Comparison of ENCODE assay signal across 1 cellular context in the genomic region with DNA sequence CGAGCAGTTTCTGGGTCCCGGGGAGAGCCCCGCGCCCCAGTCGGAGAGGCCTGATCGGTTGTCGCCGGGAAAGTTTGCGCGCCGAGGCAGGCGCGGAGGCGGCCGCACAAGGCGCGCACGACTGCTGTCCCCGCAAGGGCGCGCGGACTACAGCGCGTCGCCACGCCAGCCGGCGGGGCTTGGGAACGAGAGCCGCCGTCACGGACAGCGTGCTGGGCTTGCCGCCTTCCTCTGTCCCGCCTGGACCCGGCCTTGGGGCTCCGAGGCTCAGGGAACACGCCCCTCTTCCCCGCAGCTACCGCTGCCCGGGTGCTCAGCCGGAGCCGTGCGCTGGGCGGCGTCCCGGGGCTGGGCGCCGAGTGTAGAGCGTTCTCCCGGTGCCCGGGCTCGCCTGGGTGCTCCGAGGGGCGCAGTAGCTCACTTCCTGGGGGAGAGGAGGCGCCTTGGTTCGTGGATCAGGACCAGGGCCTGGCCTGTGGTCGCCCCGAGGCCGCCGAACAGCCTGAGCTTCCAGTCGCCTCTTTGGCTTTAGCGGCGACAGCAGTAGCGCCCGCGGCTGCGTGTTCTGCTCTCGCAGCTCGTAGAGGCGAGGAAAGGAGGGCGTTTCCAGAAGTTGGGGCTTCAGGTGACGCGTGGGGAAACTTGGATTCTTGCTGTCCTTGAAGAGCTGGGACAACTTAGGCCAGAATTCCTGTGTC.
TF ChIP-seq lines count a peak whose summit lies in the region.

No MANE protein-coding gene starts in this region.

TF ChIP-seq in HepG2, 621 proteins besides CTCF, POLR2A, EP300 and RAD21 (continued from another document and continues in another):
- TF ChIP-seq, protein P1, sequence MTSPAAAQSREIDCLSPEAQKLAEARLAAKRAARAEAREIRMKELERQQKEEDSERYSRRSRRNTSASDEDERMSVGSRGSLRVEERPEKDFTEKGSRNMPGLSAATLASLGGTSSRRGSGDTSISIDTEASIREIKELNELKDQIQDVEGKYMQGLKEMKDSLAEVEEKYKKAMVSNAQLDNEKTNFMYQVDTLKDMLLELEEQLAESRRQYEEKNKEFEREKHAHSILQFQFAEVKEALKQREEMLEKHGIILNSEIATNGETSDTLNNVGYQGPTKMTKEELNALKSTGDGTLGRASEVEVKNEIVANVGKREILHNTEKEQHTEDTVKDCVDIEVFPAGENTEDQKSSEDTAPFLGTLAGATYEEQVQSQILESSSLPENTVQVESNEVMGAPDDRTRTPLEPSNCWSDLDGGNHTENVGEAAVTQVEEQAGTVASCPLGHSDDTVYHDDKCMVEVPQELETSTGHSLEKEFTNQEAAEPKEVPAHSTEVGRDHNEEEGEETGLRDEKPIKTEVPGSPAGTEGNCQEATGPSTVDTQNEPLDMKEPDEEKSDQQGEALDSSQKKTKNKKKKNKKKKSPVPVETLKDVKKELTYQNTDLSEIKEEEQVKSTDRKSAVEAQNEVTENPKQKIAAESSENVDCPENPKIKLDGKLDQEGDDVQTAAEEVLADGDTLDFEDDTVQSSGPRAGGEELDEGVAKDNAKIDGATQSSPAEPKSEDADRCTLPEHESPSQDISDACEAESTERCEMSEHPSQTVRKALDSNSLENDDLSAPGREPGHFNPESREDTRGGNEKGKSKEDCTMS (CRISPR knock-in tag; conservative IDR thresholded peaks at IDR 0.05) = no peak
- no peak for TF ChIP-seq ZNF577 (CRISPR knock-in tag; IDR thresholded peaks at IDR 0.05; ENCODE audit: borderline replicate concordance, low read depth)
- TF ChIP-seq, protein P2, sequence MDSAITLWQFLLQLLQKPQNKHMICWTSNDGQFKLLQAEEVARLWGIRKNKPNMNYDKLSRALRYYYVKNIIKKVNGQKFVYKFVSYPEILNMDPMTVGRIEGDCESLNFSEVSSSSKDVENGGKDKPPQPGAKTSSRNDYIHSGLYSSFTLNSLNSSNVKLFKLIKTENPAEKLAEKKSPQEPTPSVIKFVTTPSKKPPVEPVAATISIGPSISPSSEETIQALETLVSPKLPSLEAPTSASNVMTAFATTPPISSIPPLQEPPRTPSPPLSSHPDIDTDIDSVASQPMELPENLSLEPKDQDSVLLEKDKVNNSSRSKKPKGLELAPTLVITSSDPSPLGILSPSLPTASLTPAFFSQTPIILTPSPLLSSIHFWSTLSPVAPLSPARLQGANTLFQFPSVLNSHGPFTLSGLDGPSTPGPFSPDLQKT (CRISPR knock-in tag; IDR thresholded peaks at IDR 0.05; ENCODE audit: borderline replicate concordance) = 0 out of 2 replicates have a peak, but pooled peaks have one; percentile 12
- TF ChIP-seq GABPB1 (CRISPR knock-in tag; IDR thresholded peaks at IDR 0.05) = peak; percentile 72; the same call in 1 of the 2 replicates
- TF ChIP-seq, protein P3, sequence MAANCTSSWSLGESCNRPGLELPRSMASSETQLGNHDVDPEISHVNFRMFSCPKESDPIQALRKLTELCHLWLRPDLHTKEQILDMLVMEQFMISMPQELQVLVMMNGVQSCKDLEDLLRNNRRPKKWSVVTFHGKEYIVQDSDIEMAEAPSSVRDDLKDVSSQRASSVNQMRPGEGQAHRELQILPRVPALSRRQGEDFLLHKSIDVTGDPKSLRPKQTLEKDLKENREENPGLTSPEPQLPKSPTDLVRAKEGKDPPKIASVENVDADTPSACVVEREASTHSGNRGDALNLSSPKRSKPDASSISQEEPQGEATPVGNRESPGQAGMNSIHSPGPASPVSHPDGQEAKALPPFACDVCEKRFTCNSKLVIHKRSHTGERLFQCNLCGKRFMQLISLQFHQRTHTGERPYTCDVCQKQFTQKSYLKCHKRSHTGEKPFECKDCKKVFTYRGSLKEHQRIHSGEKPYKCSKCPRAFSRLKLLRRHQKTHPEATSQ (CRISPR knock-in tag; IDR thresholded peaks at IDR 0.05; ENCODE audit: borderline replicate concordance) = no peak
- no peak for TF ChIP-seq ATM (IDR thresholded peaks at IDR 0.05; ENCODE audit: borderline replicate concordance)
- no peak for TF ChIP-seq PLRG1 (conservative IDR thresholded peaks at IDR 0.05)
- no peak for TF ChIP-seq ZNF652 (CRISPR knock-in tag; IDR thresholded peaks at IDR 0.05; ENCODE audit: borderline replicate concordance, low read depth)
- TF ChIP-seq TBP (CRISPR knock-in tag; IDR thresholded peaks at IDR 0.05) = no peak
- TF ChIP-seq, protein P4, sequence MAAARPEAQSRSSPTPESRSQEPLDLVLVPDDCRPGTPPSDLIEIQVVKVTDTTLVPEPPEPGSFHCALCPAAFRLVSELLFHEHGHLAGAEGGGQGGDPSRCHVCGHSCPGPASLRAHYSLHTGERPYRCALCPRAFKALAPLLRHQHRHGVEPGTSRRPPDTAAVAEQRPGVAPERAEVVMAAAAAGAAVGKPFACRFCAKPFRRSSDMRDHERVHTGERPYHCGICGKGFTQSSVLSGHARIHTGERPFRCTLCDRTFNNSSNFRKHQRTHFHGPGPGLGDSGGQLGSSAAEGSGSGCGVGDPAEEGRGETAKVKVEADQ (CRISPR knock-in tag; IDR thresholded peaks at IDR 0.05; ENCODE audit: borderline replicate concordance) = no peak
- TF ChIP-seq, protein P5, sequence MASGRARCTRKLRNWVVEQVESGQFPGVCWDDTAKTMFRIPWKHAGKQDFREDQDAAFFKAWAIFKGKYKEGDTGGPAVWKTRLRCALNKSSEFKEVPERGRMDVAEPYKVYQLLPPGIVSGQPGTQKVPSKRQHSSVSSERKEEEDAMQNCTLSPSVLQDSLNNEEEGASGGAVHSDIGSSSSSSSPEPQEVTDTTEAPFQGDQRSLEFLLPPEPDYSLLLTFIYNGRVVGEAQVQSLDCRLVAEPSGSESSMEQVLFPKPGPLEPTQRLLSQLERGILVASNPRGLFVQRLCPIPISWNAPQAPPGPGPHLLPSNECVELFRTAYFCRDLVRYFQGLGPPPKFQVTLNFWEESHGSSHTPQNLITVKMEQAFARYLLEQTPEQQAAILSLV (CRISPR knock-in tag; IDR thresholded peaks at IDR 0.05; ENCODE audit: borderline replicate concordance) = no peak
- TF ChIP-seq ZNF713 (CRISPR knock-in tag; IDR thresholded peaks at IDR 0.05) = no peak
- TF ChIP-seq ZNF816 (CRISPR knock-in tag; IDR thresholded peaks at IDR 0.05; ENCODE audit: borderline replicate concordance) = no peak
- peak; percentile 50; the same call in 1 of the 2 replicates for TF ChIP-seq RFXAP (CRISPR knock-in tag; IDR thresholded peaks at IDR 0.05; ENCODE audit: borderline replicate concordance)
- no peak for TF ChIP-seq PRMT3 (CRISPR knock-in tag; IDR thresholded peaks at IDR 0.05; ENCODE audit: borderline replicate concordance, low read depth)
- TF ChIP-seq ZNF75D (CRISPR knock-in tag; IDR thresholded peaks at IDR 0.05; ENCODE audit: borderline replicate concordance) = no peak
- peak; percentile 47; the same call in 1 of the 2 replicates for TF ChIP-seq KMT2B (CRISPR knock-in tag; IDR thresholded peaks at IDR 0.05)
- 0 out of 2 replicates have a peak, but pooled peaks have one; percentile 11 for TF ChIP-seq SIX4 (CRISPR knock-in tag; IDR thresholded peaks at IDR 0.05)
- TF ChIP-seq KMT2A (CRISPR knock-in tag; IDR thresholded peaks at IDR 0.05) = no peak; the same call in 1 of the 2 replicates
- no peak for TF ChIP-seq SOX13 (IDR thresholded peaks at IDR 0.05)
- peak in 1 of 2 experiments; percentile 20; a peak in 1 of 4 replicates for TF ChIP-seq SOX13 (CRISPR knock-in tag; conservative IDR thresholded peaks at IDR 0.05 in 1 of 2, IDR thresholded peaks at IDR 0.05 in 1 of 2)
- TF ChIP-seq, protein P6, sequence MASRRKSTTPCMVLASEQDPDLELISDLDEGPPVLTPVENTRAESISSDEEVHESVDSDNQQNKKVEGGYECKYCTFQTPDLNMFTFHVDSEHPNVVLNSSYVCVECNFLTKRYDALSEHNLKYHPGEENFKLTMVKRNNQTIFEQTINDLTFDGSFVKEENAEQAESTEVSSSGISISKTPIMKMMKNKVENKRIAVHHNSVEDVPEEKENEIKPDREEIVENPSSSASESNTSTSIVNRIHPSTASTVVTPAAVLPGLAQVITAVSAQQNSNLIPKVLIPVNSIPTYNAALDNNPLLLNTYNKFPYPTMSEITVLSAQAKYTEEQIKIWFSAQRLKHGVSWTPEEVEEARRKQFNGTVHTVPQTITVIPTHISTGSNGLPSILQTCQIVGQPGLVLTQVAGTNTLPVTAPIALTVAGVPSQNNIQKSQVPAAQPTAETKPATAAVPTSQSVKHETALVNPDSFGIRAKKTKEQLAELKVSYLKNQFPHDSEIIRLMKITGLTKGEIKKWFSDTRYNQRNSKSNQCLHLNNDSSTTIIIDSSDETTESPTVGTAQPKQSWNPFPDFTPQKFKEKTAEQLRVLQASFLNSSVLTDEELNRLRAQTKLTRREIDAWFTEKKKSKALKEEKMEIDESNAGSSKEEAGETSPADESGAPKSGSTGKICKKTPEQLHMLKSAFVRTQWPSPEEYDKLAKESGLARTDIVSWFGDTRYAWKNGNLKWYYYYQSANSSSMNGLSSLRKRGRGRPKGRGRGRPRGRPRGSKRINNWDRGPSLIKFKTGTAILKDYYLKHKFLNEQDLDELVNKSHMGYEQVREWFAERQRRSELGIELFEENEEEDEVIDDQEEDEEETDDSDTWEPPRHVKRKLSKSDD (CRISPR knock-in tag; IDR thresholded peaks at IDR 0.05; ENCODE audit: low read depth) = no peak
- no peak for TF ChIP-seq NKX3-1 (CRISPR knock-in tag; IDR thresholded peaks at IDR 0.05)
- peak; percentile 43; the same call in 1 of the 2 replicates for TF ChIP-seq ZC3H13 (CRISPR knock-in tag; IDR thresholded peaks at IDR 0.05)
- TF ChIP-seq, protein P7, sequence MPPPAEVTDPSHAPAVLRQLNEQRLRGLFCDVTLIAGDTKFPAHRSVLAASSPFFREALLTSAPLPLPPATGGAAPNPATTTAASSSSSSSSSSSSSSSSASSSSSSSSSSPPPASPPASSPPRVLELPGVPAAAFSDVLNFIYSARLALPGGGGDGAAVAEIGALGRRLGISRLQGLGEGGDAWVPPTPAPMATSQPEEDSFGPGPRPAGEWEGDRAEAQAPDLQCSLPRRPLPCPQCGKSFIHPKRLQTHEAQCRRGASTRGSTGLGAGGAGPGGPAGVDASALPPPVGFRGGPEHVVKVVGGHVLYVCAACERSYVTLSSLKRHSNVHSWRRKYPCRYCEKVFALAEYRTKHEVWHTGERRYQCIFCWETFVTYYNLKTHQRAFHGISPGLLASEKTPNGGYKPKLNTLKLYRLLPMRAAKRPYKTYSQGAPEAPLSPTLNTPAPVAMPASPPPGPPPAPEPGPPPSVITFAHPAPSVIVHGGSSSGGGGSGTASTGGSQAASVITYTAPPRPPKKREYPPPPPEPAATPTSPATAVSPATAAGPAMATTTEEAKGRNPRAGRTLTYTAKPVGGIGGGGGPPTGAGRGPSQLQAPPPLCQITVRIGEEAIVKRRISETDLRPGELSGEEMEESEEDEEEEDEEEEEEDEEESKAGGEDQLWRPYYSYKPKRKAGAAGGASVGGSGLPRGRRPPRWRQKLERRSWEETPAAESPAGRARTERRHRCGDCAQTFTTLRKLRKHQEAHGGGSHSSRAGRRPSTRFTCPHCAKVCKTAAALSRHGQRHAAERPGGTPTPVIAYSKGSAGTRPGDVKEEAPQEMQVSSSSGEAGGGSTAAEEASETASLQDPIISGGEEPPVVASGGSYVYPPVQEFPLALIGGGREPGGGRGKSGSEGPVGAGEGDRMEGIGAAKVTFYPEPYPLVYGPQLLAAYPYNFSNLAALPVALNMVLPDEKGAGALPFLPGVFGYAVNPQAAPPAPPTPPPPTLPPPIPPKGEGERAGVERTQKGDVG (CRISPR knock-in tag; IDR thresholded peaks at IDR 0.05; ENCODE audit: borderline replicate concordance) = no peak
- TF ChIP-seq ZNF256 (CRISPR knock-in tag; conservative IDR thresholded peaks at IDR 0.05) = peak; percentile 72; the same call in 1 of the 2 replicates
- TF ChIP-seq ZNF44 (CRISPR knock-in tag; IDR thresholded peaks at IDR 0.05) = no peak
- no peak for TF ChIP-seq RNF2 (conservative IDR thresholded peaks at IDR 0.05; ENCODE audit: low read depth)
- TF ChIP-seq KLF13 (CRISPR knock-in tag; IDR thresholded peaks at IDR 0.05) = no peak
- no peak for TF ChIP-seq ZNF343 (CRISPR knock-in tag; IDR thresholded peaks at IDR 0.05)
- peak; percentile 54; the same call in 1 of the 2 replicates for TF ChIP-seq ZNF614 (CRISPR knock-in tag; IDR thresholded peaks at IDR 0.05; ENCODE audit: borderline replicate concordance)
- TF ChIP-seq ZNF775 (CRISPR knock-in tag; IDR thresholded peaks at IDR 0.05; ENCODE audit: borderline replicate concordance) = no peak
- TF ChIP-seq HNF4G (IDR thresholded peaks at IDR 0.05; ENCODE audit: borderline replicate concordance, low read depth, low read length) = no peak
- TF ChIP-seq HNF4G (CRISPR knock-in tag; IDR thresholded peaks at IDR 0.05; ENCODE audit: borderline replicate concordance, low read depth) = no peak
- TF ChIP-seq ETV5 (CRISPR knock-in tag; IDR thresholded peaks at IDR 0.05; ENCODE audit: borderline replicate concordance) = peak; percentile 44
- TF ChIP-seq TAF15 (IDR thresholded peaks at IDR 0.05; ENCODE audit: low read depth, low read length, poor library complexity, severe bottlenecking) = no peak
- TF ChIP-seq ZNF432 (CRISPR knock-in tag; IDR thresholded peaks at IDR 0.05; ENCODE audit: borderline replicate concordance) = peak; percentile 45; the same call in 1 of the 2 replicates
- TF ChIP-seq, protein P8, sequence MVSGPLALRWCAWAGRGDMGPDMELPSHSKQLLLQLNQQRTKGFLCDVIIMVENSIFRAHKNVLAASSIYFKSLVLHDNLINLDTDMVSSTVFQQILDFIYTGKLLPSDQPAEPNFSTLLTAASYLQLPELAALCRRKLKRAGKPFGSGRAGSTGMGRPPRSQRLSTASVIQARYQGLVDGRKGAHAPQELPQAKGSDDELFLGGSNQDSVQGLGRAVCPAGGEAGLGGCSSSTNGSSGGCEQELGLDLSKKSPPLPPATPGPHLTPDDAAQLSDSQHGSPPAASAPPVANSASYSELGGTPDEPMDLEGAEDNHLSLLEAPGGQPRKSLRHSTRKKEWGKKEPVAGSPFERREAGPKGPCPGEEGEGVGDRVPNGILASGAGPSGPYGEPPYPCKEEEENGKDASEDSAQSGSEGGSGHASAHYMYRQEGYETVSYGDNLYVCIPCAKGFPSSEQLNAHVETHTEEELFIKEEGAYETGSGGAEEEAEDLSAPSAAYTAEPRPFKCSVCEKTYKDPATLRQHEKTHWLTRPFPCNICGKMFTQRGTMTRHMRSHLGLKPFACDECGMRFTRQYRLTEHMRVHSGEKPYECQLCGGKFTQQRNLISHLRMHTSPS (CRISPR knock-in tag; IDR thresholded peaks at IDR 0.05; ENCODE audit: low read depth) = no peak
- peak; percentile 71; the same call in 1 of the 2 replicates for TF ChIP-seq ZNF747 (CRISPR knock-in tag; IDR thresholded peaks at IDR 0.05; ENCODE audit: borderline replicate concordance)
- TF ChIP-seq ZNF441 (CRISPR knock-in tag; IDR thresholded peaks at IDR 0.05; ENCODE audit: borderline replicate concordance) = 0 out of 2 replicates have a peak, but pooled peaks have one; percentile 66
- TF ChIP-seq, protein P9, sequence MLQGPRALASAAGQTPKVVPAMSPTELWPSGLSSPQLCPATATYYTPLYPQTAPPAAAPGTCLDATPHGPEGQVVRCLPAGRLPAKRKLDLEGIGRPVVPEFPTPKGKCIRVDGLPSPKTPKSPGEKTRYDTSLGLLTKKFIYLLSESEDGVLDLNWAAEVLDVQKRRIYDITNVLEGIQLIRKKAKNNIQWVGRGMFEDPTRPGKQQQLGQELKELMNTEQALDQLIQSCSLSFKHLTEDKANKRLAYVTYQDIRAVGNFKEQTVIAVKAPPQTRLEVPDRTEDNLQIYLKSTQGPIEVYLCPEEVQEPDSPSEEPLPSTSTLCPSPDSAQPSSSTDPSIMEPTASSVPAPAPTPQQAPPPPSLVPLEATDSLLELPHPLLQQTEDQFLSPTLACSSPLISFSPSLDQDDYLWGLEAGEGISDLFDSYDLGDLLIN (CRISPR knock-in tag; IDR thresholded peaks at IDR 0.05; ENCODE audit: borderline replicate concordance) = no peak
- TF ChIP-seq ZNF263 (CRISPR knock-in tag; IDR thresholded peaks at IDR 0.05) = peak; percentile 29; the same call in 1 of the 2 replicates
- TF ChIP-seq GTF2F1 (IDR thresholded peaks at IDR 0.05; ENCODE audit: low read length) = no peak
